In the genomic region with DNA sequence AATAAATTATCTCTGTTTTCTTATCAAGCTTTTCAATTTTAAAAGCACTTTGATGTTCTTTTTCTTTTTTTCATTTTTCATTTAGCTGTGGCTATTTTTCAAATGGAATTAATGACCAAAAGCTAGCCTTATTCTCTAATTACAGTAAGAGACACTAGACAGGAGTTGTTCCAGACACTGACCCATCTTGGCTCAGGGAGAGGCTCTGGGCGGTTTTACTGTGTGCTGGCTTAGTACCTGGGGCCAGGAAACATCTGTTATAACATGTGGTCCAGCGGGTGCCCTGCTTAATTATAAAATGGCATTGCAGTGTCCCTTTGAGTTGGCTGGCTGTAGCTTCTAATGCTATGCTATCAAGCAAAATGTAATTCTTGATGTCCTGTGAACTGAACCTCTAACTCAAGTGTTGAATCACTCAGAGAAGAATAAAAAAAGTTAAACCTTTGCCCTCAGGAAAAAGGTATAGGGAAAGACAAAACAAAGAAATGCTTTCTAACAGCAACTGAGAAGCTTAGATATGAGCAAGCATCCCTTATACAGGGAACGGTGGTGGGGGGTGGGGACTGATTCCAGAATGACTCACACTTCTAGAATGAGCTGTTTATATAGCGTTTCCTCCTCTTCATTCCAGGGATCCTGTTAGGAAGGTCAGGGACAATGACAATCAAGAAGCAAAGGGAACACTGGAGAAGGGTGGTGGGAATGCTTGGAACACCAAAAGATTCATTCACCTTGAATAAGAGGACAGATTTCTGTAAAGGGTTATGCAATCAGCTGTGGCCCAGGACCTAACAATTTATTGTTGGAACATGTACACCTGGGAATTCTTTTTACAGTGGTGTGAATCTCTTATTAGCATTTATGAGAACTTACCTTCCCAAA, we compare ENCODE assay signal across 11 cellular contexts. TPM values are rescaled to one million over a fixed set of nuclear protein-coding genes. Genes with fewer than 3 reads are reported as not detected.
DNase-seq lines count a peak whose midpoint lies in the region; ATAC-seq, FAIRE-seq and TF ChIP-seq lines count a peak whose summit lies in the region.
"Had no signal": no experiment of that assay in that cellular context is flagged by ENCODE, and none has a peak within 500 bp of the region (broad histone marks: within the 10 kb centered on the region; RNA-seq: fewer than 3 reads in every experiment).

No MANE protein-coding gene starts in this region.

- TF ChIP-seq CTCF in body of pancreas (IDR thresholded peaks at IDR 0.05) (no peak), keratinocyte (optimal IDR thresholded peaks at IDR 0.05 in 1 of 3, IDR thresholded peaks at IDR 0.05 in 1 of 3, conservative IDR thresholded peaks at IDR 0.05 in 1 of 3; ENCODE audit: extremely low read depth in 1 of 3, insufficient read depth in 2 of 3, low read length in 3 of 3) (no peak), upper lobe of right lung (IDR thresholded peaks at IDR 0.05) (no peak), GM20000 (IDR thresholded peaks at IDR 0.05; ENCODE audit: extremely low read depth, missing control alignments) (no peak)

- dilution Hi-C loops in keratinocyte (cut with MboI; ENCODE audit: extremely low pct_ligation_motif_present, low sequenced_read_pairs), result no loop called here

- WGBS in body of pancreas, 2 donors, result 27 to 35% methylated on average over 4 of the region's 4 CpGs

- H3K79me2 ChIP-seq in keratinocyte (ENCODE audit: control insufficient read depth, insufficient read depth, low read length), result no peaks in the 10 kb centered on the region

- H3K9me1 ChIP-seq in keratinocyte (ENCODE audit: control insufficient read depth, extremely low read depth, insufficient read depth, low read length), result peaks cover 2% of the 10 kb centered on the region

- H3K36me3 ChIP-seq in body of pancreas (replicated peaks in 1 of 2; ENCODE audit: insufficient read depth in 1 of 2, low read depth in 2 of 2) (no peaks in the 10 kb centered on the region), keratinocyte (ENCODE audit: control insufficient read depth in 2 of 2, extremely low read depth in 1 of 2, insufficient read depth in 2 of 2, low read length in 2 of 2) (no peaks in the 10 kb centered on the region), upper lobe of right lung (no peaks in the 10 kb centered on the region)

- H3K4me1 ChIP-seq in body of pancreas (no peaks in the 10 kb centered on the region), keratinocyte (ENCODE audit: control insufficient read depth, extremely low read depth, insufficient read depth, low read length) (peaks cover 22% of the 10 kb centered on the region), upper lobe of right lung (no peaks in the 10 kb centered on the region)

- peak overlapping the region in 1 of 4 donors; percentile 17 for H3K27ac ChIP-seq in body of pancreas
- H3K27ac ChIP-seq in keratinocyte (ENCODE audit: control insufficient read depth, insufficient read depth, low read length), result peak overlapping the region; percentile 36
- no peak overlapping the region for H3K27ac ChIP-seq in upper lobe of right lung

- H3K4me2 ChIP-seq in keratinocyte (ENCODE audit: control insufficient read depth, extremely low read depth, insufficient read depth, low read depth, low read length), result peak overlapping the region; percentile 76

- TF ChIP-seq POLR2A in body of pancreas (IDR thresholded peaks at IDR 0.05), result no peak

- FAIRE-seq in keratinocyte (lab: Jason Lieb, UNC), result peak; percentile 73

- intact Hi-C loops in body of pancreas (cut with DNase I), result no loop called here
- intact Hi-C loops in upper lobe of right lung (cut with DNase I), result no loop called here

- no peak overlapping the region for H2AFZ ChIP-seq in keratinocyte (ENCODE audit: control insufficient read depth, low read length)

- H3K9ac ChIP-seq in keratinocyte (ENCODE audit: control insufficient read depth, extremely low read depth, insufficient read depth, low read length), result no peak overlapping the region

- ATAC-seq in body of pancreas (peak; percentile 78), upper lobe of right lung (peak; percentile 76)

- H3K27me3 ChIP-seq in body of pancreas (no peaks in the 10 kb centered on the region), keratinocyte (ENCODE audit: control insufficient read depth, extremely low read depth, insufficient read depth, low read length) (no peaks in the 10 kb centered on the region), upper lobe of right lung (no peaks in the 10 kb centered on the region)

- no peaks in the 10 kb centered on the region for H4K20me1 ChIP-seq in keratinocyte (ENCODE audit: control insufficient read depth, extremely low read depth, insufficient read depth, low read length)

- peak; percentile 27 for DNase-seq in NCI-H2227 treated with DMSO at 0.1 percent for 48 hours (lab: John Stamatoyannopoulos, UW)
- no peak for DNase-seq in NCI-H2227 (lab: John Stamatoyannopoulos, UW; ENCODE audit: unreplicated experiment)
- DNase-seq in body of pancreas, result peak in 3 of 4 donors; percentile 22 to 39 (median 34)
- no peak for DNase-seq in keratinocyte (ENCODE audit: low read depth, low spot score)
- no peak for DNase-seq in upper lobe of right lung
- DNase-seq in KG1 (lab: John Stamatoyannopoulos, UW), result no peak
- DNase-seq in stimulated activated CD4-positive, alpha-beta T cell treated with anti-CD3 and anti-CD28 coated beads, Interleukin-15, amount 100 ng/mL, for 24 hours, result no peak
- DNase-seq in GM20000 (ENCODE audit: low spot score), result no peak
- DNase-seq: GOT3; stimulated activated CD4-positive, alpha-beta T cell treated with anti-CD3 and anti-CD28 coated beads, Interleukin-4, amount 100 ng/mL, for 1 hour had no signal

- no peak overlapping the region for H3K4me3 ChIP-seq in body of pancreas
- peak overlapping the region in 2 of 3 experiments; percentile 19 to 25 for H3K4me3 ChIP-seq in keratinocyte (ENCODE audit: control insufficient read depth in 2 of 3, extremely low read depth in 1 of 3, insufficient read depth in 2 of 3, low read depth in 1 of 3, low read length in 3 of 3)
- H3K4me3 ChIP-seq in upper lobe of right lung, result no peak overlapping the region

- H3K9me3 ChIP-seq in body of pancreas (peaks cover 0 to 3% (median 0%) of the 10 kb centered on the region in 3 donors), keratinocyte (ENCODE audit: control insufficient read depth, low read depth, low read length) (no peaks in the 10 kb centered on the region), upper lobe of right lung (no peaks in the 10 kb centered on the region)

RNA-seq across cellular contexts. Expression of gene NFIB, which starts 58.7 kb away (rescaled TPM):
- total RNA-seq in body of pancreas (10 to 100 TPM; 47.0 to 65.9 TPM), upper lobe of right lung (99.4 TPM)
- 3.6 to 23.1 TPM (median 8.9 TPM) in 3 replicates for polyA plus RNA-seq in keratinocyte
- polyA plus RNA-seq in keratinocyte (2011; ENCODE audit: low read depth), result 12.3 TPM
- polyA plus RNA-seq in keratinocyte (2011; cell fraction: cytosol; rRNA removed), result 7.3 and 10.7 TPM in 2 replicates
- polyA plus RNA-seq in keratinocyte (2011; cell fraction: nucleus; rRNA removed), result 25.9 and 27.8 TPM in 2 replicates
- 9.5 and 16.1 TPM in 2 replicates for polyA plus RNA-seq in keratinocyte (2012; ENCODE audit: low replicate concordance)
- 18.4 to 56.7 TPM (median 39.1 TPM) in 3 replicates for polyA minus RNA-seq in keratinocyte
- 9.4 TPM for polyA minus RNA-seq in keratinocyte (2011; cell fraction: cytosol; rRNA and poly(A)+ RNA removed)
- 19.2 and 58.1 TPM in 2 replicates for polyA minus RNA-seq in keratinocyte (2011; cell fraction: nucleus; rRNA and poly(A)+ RNA removed)
- total RNA-seq: T-helper 1 cell treated with Interleukin-12 subunit alpha and Interleukin-12 subunit beta and Interleukin-4 antibody, amounts not matched to agents 30 ng/mL and 1 ng/mL, for 36 hours had no signal

Comparison
In these comparisons a context has a peak if more than half of its experiments do, and no peak if none do; other contexts are left out.
1. DNase-seq: peak in NCI-H2227 treated with DMSO at 0.1 percent for 48 hours (single experiment) and body of pancreas (3 of 4); none in NCI-H2227 (single experiment), keratinocyte (single experiment), upper lobe of right lung (single experiment), KG1 (single experiment), stimulated activated CD4-positive, alpha-beta T cell treated with anti-CD3 and anti-CD28 coated beads, Interleukin-15, amount 100 ng/mL, for 24 hours (single experiment) and GM20000 (single experiment).
2. H3K4me3 ChIP-seq: peak in keratinocyte (2 of 3); none in body of pancreas (0 of 2) and upper lobe of right lung (single experiment).